ENCODE assay signal across 2 cellular contexts in genomic region chr17:74259667-74260524, GRCh38.
A peak's percentile ranks its signal among the peaks of the same experiment; 100 is the strongest.
TF ChIP-seq lines count a peak whose summit lies in the region.

No MANE protein-coding gene starts in this region.

TF ChIP-seq in GM23338, 12 proteins besides CTCF, POLR2A, EP300 and RAD21:
- TF ChIP-seq POLR2AphosphoS5 (IDR thresholded peaks at IDR 0.05; ENCODE audit: low read depth) (no peak), NANOG (IDR thresholded peaks at IDR 0.05; ENCODE audit: borderline replicate concordance) (no peak), CREB1 (CRISPR knock-in tag; IDR thresholded peaks at IDR 0.05; ENCODE audit: low read depth) (no peak), STAT1 (IDR thresholded peaks at IDR 0.05; ENCODE audit: unreplicated experiment) (no peak), ETS1 (IDR thresholded peaks at IDR 0.05) (no peak)
- TF ChIP-seq, protein P1, sequence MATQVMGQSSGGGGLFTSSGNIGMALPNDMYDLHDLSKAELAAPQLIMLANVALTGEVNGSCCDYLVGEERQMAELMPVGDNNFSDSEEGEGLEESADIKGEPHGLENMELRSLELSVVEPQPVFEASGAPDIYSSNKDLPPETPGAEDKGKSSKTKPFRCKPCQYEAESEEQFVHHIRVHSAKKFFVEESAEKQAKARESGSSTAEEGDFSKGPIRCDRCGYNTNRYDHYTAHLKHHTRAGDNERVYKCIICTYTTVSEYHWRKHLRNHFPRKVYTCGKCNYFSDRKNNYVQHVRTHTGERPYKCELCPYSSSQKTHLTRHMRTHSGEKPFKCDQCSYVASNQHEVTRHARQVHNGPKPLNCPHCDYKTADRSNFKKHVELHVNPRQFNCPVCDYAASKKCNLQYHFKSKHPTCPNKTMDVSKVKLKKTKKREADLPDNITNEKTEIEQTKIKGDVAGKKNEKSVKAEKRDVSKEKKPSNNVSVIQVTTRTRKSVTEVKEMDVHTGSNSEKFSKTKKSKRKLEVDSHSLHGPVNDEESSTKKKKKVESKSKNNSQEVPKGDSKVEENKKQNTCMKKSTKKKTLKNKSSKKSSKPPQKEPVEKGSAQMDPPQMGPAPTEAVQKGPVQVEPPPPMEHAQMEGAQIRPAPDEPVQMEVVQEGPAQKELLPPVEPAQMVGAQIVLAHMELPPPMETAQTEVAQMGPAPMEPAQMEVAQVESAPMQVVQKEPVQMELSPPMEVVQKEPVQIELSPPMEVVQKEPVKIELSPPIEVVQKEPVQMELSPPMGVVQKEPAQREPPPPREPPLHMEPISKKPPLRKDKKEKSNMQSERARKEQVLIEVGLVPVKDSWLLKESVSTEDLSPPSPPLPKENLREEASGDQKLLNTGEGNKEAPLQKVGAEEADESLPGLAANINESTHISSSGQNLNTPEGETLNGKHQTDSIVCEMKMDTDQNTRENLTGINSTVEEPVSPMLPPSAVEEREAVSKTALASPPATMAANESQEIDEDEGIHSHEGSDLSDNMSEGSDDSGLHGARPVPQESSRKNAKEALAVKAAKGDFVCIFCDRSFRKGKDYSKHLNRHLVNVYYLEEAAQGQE (IDR thresholded peaks at IDR 0.05; ENCODE audit: unreplicated experiment): no peak

TF ChIP-seq in K562, 482 proteins besides CTCF, POLR2A, EP300 and RAD21:
- TF ChIP-seq, protein P2, sequence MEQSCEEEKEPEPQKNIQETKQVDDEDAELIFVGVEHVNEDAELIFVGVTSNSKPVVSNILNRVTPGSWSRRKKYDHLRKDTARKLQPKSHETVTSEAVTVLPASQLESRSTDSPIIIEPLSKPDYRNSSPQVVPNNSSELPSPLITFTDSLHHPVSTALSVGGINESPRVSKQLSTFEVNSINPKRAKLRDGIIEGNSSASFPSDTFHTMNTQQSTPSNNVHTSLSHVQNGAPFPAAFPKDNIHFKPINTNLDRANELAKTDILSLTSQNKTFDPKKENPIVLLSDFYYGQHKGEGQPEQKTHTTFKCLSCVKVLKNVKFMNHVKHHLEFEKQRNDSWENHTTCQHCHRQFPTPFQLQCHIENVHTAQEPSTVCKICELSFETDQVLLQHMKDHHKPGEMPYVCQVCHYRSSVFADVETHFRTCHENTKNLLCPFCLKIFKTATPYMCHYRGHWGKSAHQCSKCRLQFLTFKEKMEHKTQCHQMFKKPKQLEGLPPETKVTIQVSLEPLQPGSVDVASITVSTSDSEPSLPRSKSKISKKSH (CRISPR knock-in tag; IDR thresholded peaks at IDR 0.05): no peak
- TF ChIP-seq THRAP3 (IDR thresholded peaks at IDR 0.05; ENCODE audit: borderline replicate concordance) (no peak), RBM25 (IDR thresholded peaks at IDR 0.05; ENCODE audit: low read depth, low read length, severe bottlenecking) (peak; percentile 14)
TF ChIP-seq in K562: peak in this region for 1.
